ENCODE assay signal across 8 cellular contexts in the genomic region with DNA sequence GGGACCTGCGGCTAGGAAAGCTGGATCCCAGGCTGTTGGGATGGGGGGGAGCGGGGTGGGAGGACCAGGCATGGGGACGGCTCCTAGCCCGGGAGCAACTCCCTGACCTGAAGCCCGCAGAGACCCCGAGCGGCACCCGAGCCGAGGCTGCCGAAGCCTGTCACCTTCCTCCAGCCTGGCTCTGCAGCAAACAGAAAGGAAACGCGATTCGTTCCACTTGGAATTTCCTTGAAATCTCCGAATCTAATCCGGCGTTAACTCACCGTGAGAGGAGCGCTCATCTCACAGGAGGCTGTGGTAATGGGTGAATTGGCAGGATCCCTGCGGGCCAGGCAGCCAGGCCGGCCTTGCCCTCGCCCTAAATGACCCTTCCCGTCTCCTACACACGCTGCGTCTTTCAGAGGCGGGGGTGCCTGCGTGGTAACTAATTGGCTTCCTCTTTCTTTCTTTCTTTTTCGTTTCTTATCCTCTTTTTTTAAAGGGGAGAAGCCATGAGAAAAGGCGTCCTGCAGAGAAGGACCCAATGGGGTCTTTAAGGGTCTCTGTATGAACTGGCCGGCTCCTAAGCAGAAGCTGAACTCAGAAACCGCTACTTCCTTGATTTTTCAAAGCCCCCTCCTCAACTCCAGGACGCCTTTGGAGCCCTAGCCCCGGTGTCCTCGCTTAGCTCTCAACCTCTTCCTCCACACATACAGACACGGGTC. TPM values are rescaled to one million over a fixed set of nuclear protein-coding genes. Genes with fewer than 3 reads are reported as not detected.
DNase-seq lines count a peak whose midpoint lies in the region; ATAC-seq and TF ChIP-seq lines count a peak whose summit lies in the region.

No MANE protein-coding gene starts in this region.

- H3K36me3 Mint-ChIP-seq in activated T-helper 1 cell treated with anti-CD3 and anti-CD28 coated beads, Interleukin-12 subunit alpha, Interleukin-12 subunit beta, Interleukin-2, Interleukin-4 antibody, amounts not matched to agents 30 ng/mL and 10 ng/mL and 1 ng/mL, durations not matched to agents 14 hours and 24 hours and 36 hours (ENCODE audit: low read depth): no peaks in the 10 kb centered on the region

- no peak for ATAC-seq in GM21576 (IDR thresholded peaks at IDR 0.05; ENCODE audit: unreplicated experiment)

- peaks cover 98% of the 10 kb centered on the region for H3K27me3 ChIP-seq in mononuclear cell (ENCODE audit: insufficient read depth, low read length)

- H3K4me3 ChIP-seq in AG10803 (ENCODE audit: low read length) (peak overlapping the region; percentile 49), mononuclear cell (ENCODE audit: low read length) (peak overlapping the region; percentile 43)

- peak overlapping the region; percentile 56 for H3K4me3 Mint-ChIP-seq in activated T-helper 1 cell treated with anti-CD3 and anti-CD28 coated beads, Interleukin-12 subunit alpha, Interleukin-12 subunit beta, Interleukin-2, Interleukin-4 antibody, amounts not matched to agents 30 ng/mL and 10 ng/mL and 1 ng/mL, durations not matched to agents 14 hours and 24 hours and 36 hours

- intact Hi-C loops in activated T-helper 1 cell treated with anti-CD3 and anti-CD28 coated beads, Interleukin-12 subunit alpha, Interleukin-12 subunit beta, Interleukin-2, Interleukin-4 antibody, amounts not matched to agents 30 ng/mL and 10 ng/mL and 1 ng/mL, durations not matched to agents 14 hours and 24 hours and 36 hours (cut with micrococcal nuclease): loop anchor here (2.0 kb wide), 1 partner anchor 95 kb away; a partner anchor contains a TSS

- peaks cover 3% of the 10 kb centered on the region for H3K9me3 Mint-ChIP-seq in activated T-helper 1 cell treated with anti-CD3 and anti-CD28 coated beads, Interleukin-12 subunit alpha, Interleukin-12 subunit beta, Interleukin-2, Interleukin-4 antibody, amounts not matched to agents 30 ng/mL and 10 ng/mL and 1 ng/mL, durations not matched to agents 14 hours and 24 hours and 36 hours

- peaks cover 78% of the 10 kb centered on the region for H3K27me3 Mint-ChIP-seq in activated T-helper 1 cell treated with anti-CD3 and anti-CD28 coated beads, Interleukin-12 subunit alpha, Interleukin-12 subunit beta, Interleukin-2, Interleukin-4 antibody, amounts not matched to agents 30 ng/mL and 10 ng/mL and 1 ng/mL, durations not matched to agents 14 hours and 24 hours and 36 hours (ENCODE audit: insufficient read depth)

- H3K4me1 Mint-ChIP-seq in activated T-helper 1 cell treated with anti-CD3 and anti-CD28 coated beads, Interleukin-12 subunit alpha, Interleukin-12 subunit beta, Interleukin-2, Interleukin-4 antibody, amounts not matched to agents 30 ng/mL and 10 ng/mL and 1 ng/mL, durations not matched to agents 14 hours and 24 hours and 36 hours (ENCODE audit: low read depth): peaks cover 8% of the 10 kb centered on the region

- in situ Hi-C loops in GM13977 (cut with MboI; ENCODE audit: low pct_unique_long_range_greater_than_20kb, low sequenced_read_pairs, unreplicated experiment): loop anchor here (10.0 kb wide), 1 partner anchor 279 kb away; no protein-coding TSS in a partner anchor

- DNase-seq in AG10803 (ENCODE audit: low read depth): no peak
- DNase-seq in GM13977 (ENCODE audit: low spot score): peak; percentile 35
- no peak for DNase-seq in activated T-helper 1 cell treated with anti-CD3 and anti-CD28 coated beads, Interleukin-12 subunit alpha, Interleukin-12 subunit beta, Interleukin-2, Interleukin-4 antibody, amounts not matched to agents 30 ng/mL and 10 ng/mL and 1 ng/mL, durations not matched to agents 14 hours and 24 hours and 36 hours (ENCODE audit: low spot score)
- no peak for DNase-seq in superior temporal gyrus (ENCODE audit: extremely low spot score)
- DNase-seq in occipital lobe (lab: John Stamatoyannopoulos, UW): no peak
- no peak for DNase-seq in stimulated activated CD4-positive, alpha-beta T cell treated with anti-CD3 and anti-CD28 coated beads, Interleukin-2, amount 100 ng/mL, for 24 hours

- no peak for TF ChIP-seq CTCF in AG10803 (conservative IDR thresholded peaks at IDR 0.05; ENCODE audit: low read length)
- no peak for TF ChIP-seq CTCF in GM13977 (IDR thresholded peaks at IDR 0.05; ENCODE audit: extremely low read depth, insufficient read depth, missing control alignments)

- no peak overlapping the region for H3K27ac Mint-ChIP-seq in activated T-helper 1 cell treated with anti-CD3 and anti-CD28 coated beads, Interleukin-12 subunit alpha, Interleukin-12 subunit beta, Interleukin-2, Interleukin-4 antibody, amounts not matched to agents 30 ng/mL and 10 ng/mL and 1 ng/mL, durations not matched to agents 14 hours and 24 hours and 36 hours

- H3K4me1 ChIP-seq in mononuclear cell (ENCODE audit: insufficient read depth, low read length): peaks cover 68% of the 10 kb centered on the region

- H3K9me3 ChIP-seq in mononuclear cell (ENCODE audit: low read depth, low read length): no peaks in the 10 kb centered on the region

RNA-seq across cellular contexts. Expression of a gene that starts 8.5 kb away (rescaled TPM):
- 0.32 and 0.39 TPM in 2 replicates for total RNA-seq in activated T-helper 1 cell treated with anti-CD3 and anti-CD28 coated beads, Interleukin-12 subunit alpha, Interleukin-12 subunit beta, Interleukin-2, Interleukin-4 antibody, amounts not matched to agents 30 ng/mL and 10 ng/mL and 1 ng/mL, durations not matched to agents 14 hours and 24 hours and 36 hours
- total RNA-seq in mononuclear cell (12.6 TPM), occipital lobe (not detected)
